ENCODE assay signal across 8 cellular contexts in the genomic region with DNA sequence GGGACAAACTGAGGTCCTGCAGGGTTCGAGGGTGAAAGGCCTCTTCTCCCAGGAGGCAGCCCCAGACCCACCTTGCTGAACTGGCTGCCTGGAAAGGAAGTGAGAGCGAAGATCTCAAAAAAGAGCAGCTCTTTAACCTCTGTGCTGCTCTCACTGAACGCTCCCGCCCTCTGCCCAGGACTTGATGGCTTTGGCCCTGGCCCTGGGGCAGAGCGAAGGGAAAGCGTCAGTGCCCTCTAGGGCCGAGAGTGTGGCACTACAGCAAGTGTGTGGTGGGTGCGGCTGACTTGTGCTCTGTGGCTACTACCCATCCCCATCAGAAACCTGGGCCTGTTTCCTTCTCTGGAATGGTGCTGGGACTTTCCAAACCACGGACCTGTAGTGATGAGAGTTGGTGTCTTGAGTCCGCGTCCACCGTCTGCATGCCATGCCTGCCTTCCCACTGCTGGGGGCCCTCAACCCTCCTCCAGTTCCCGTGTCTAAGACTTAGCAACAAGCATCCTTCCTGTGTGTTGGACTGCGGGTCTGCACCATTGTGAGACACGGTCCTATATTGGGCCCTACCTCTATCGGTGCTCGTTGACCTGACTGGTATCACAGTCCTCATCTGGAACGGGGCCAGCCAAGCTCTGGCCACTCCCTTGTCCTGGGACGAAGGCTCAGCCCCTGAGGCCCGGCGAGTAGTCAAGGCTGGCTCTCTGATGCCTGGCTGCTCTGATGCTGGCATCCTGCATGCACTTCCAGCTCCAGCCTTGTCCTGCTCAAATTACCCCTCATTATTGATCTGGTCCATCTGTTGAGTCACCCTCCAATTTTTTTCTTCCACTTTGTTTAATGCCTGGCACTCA.
DNase-seq lines count a peak whose midpoint lies in the region; ATAC-seq and TF ChIP-seq lines count a peak whose summit lies in the region.

No MANE protein-coding gene starts in this region.

- peak; percentile 63 for TF ChIP-seq CTCF in Calu3 (IDR thresholded peaks at IDR 0.05; ENCODE audit: unreplicated experiment)

- intact Hi-C loops in Calu3 (cut with micrococcal nuclease; ENCODE audit: unreplicated experiment), result loop anchor here (1.0 to 2.0 kb wide), 2 partner anchors 20 to 50 kb away; no protein-coding TSS in a partner anchor

- BruUV-seq in Calu3 (replicated peaks; lab: Mats Ljungman, UMichigan), result no TSS peak

- no peaks in the 10 kb centered on the region for H3K9me3 Mint-ChIP-seq in Calu3 (ENCODE audit: low read depth, unreplicated experiment)

- H3K27me3 Mint-ChIP-seq in Calu3 (ENCODE audit: unreplicated experiment), result no peaks in the 10 kb centered on the region

- peak; percentile 71 for DNase-seq in Calu3
- DNase-seq in NOMO-1 (lab: John Stamatoyannopoulos, UW; ENCODE audit: unreplicated experiment in 2 of 2), result peak; percentile 89 to 91
- peak in 42 of 58 donors; percentile 5 to 48 (median 28) for DNase-seq in anterior cingulate cortex (lab: John Stamatoyannopoulos, UW)
- DNase-seq in iPS DF 4.7 (ENCODE audit: extremely low read depth, low spot score), result peak; percentile 60
- peak; percentile 13 to 27 for DNase-seq in stimulated activated CD4-positive, alpha-beta T cell treated with anti-CD3 and anti-CD28 coated beads, Interleukin-15, amount 100 ng/mL, for 48 hours (ENCODE audit: low read depth in 2 of 2)
- DNase-seq in epidermal melanocyte (ENCODE audit: insufficient read length, low spot score), result no peak

- peaks cover 9% of the 10 kb centered on the region for H3K4me1 Mint-ChIP-seq in Calu3 (ENCODE audit: low read depth, unreplicated experiment)

- H3K36me3 Mint-ChIP-seq in Calu3 (ENCODE audit: insufficient read depth, unreplicated experiment), result no peaks in the 10 kb centered on the region

- H3K4me3 Mint-ChIP-seq in Calu3 (ENCODE audit: low read depth, unreplicated experiment), result no peak overlapping the region

- CTCF ChIA-PET in Calu3 (lab: Charles Lee), result interaction anchor here (0.6 to 2.8 kb wide), 2 partner anchors 50 to 505 kb away, joined by 5 to 13 read pairs; no protein-coding TSS in a partner anchor

- ATAC-seq in GM19328 (IDR thresholded peaks at IDR 0.05; ENCODE audit: unreplicated experiment) (peak; percentile 92), HG03442 (IDR thresholded peaks at IDR 0.05; ENCODE audit: unreplicated experiment) (peak; percentile 96)

- no peak overlapping the region for H3K27ac Mint-ChIP-seq in Calu3 (ENCODE audit: unreplicated experiment)
